Comparison of ENCODE assay signal across 12 cellular contexts in genomic region chr2:178271629-178272333, GRCh38.
A peak's percentile ranks its signal among the peaks of the same experiment; 100 is the strongest.
DNase-seq lines count a peak whose midpoint lies in the region; ATAC-seq and TF ChIP-seq lines count a peak whose summit lies in the region.
"Had no signal": no experiment of that assay in that cellular context is flagged by ENCODE, and none has a peak within 500 bp of the region (broad histone marks: within the 10 kb centered on the region; RNA-seq: fewer than 3 reads in every experiment).

No MANE protein-coding gene starts in this region.

- H3K27ac Mint-ChIP-seq in activated naive CD4-positive, alpha-beta T cell treated with anti-CD3 and anti-CD28 coated beads for 36 hours: no peak overlapping the region
- H3K27ac Mint-ChIP-seq: activated CD4-positive, alpha-beta memory T cell treated with anti-CD3 and anti-CD28 coated beads, Interleukin-2, amount 10 ng/mL, durations not matched to agents 7 days and 5 days; CD4-positive, CD25-positive, alpha-beta regulatory T cell had no signal

- H3K27ac ChIP-seq in breast epithelium (peak overlapping the region in 1 of 2 donors; percentile 48), heart right ventricle (peak overlapping the region in 8 of 10 donors; percentile 17 to 82 (median 74))

- H3K9me3 Mint-ChIP-seq in activated naive CD4-positive, alpha-beta T cell treated with anti-CD3 and anti-CD28 coated beads for 36 hours: no peaks in the 10 kb centered on the region
- H3K9me3 Mint-ChIP-seq: activated CD4-positive, alpha-beta memory T cell treated with anti-CD3 and anti-CD28 coated beads, Interleukin-2, amount 10 ng/mL, durations not matched to agents 7 days and 5 days had no signal

- H3K27me3 ChIP-seq in breast epithelium: no peaks in the 10 kb centered on the region
- H3K27me3 ChIP-seq in heart right ventricle: no peaks in the 10 kb centered on the region

- TF ChIP-seq POLR2A in breast epithelium (IDR thresholded peaks at IDR 0.05): no peak

- CTCF ChIA-PET in activated naive CD4-positive, alpha-beta T cell treated with anti-CD3 and anti-CD28 coated beads for 36 hours (lab: Charles Lee): interaction anchor here (1.0 kb wide), 1 partner anchor 160 kb away, joined by 3 read pairs; no protein-coding TSS in a partner anchor

- H3K4me3 ChIP-seq in breast epithelium: no peak overlapping the region
- no peak overlapping the region for H3K4me3 ChIP-seq in heart right ventricle

- H3K4me1 ChIP-seq in breast epithelium: no peaks in the 10 kb centered on the region
- peaks cover 0 to 33% (median 7%) of the 10 kb centered on the region in 9 donors for H3K4me1 ChIP-seq in heart right ventricle

- no peaks in the 10 kb centered on the region for H3K4me1 Mint-ChIP-seq in activated naive CD4-positive, alpha-beta T cell treated with anti-CD3 and anti-CD28 coated beads for 36 hours (ENCODE audit: low read depth)
- H3K4me1 Mint-ChIP-seq: activated CD4-positive, alpha-beta memory T cell treated with anti-CD3 and anti-CD28 coated beads, Interleukin-2, amount 10 ng/mL, durations not matched to agents 7 days and 5 days; CD4-positive, CD25-positive, alpha-beta regulatory T cell had no signal

- TF ChIP-seq CTCF in breast epithelium (IDR thresholded peaks at IDR 0.05) (no peak), heart right ventricle (IDR thresholded peaks at IDR 0.05) (no peak)

- 40 to 49% methylated on average over 3 of the region's 3 CpGs for WGBS in heart right ventricle, 2 donors

- H3K9me3 ChIP-seq in breast epithelium (no peaks in the 10 kb centered on the region), heart right ventricle (no peaks in the 10 kb centered on the region)

- no peaks in the 10 kb centered on the region for H3K36me3 Mint-ChIP-seq in activated naive CD4-positive, alpha-beta T cell treated with anti-CD3 and anti-CD28 coated beads for 36 hours (ENCODE audit: low read depth)
- H3K36me3 Mint-ChIP-seq: CD4-positive, CD25-positive, alpha-beta regulatory T cell had no signal

- DNase-seq in GM03348 (ENCODE audit: low spot score) (peak; percentile 66), breast epithelium (ENCODE audit: low spot score in 2 of 2) (peak; percentile 57 to 83), heart right ventricle (peak; percentile 74 to 83), sciatic nerve (ENCODE audit: low spot score) (peak; percentile 81), NCI-H1048 (lab: John Stamatoyannopoulos, UW) (no peak)
- DNase-seq in activated naive CD4-positive, alpha-beta T cell treated with anti-CD3 and anti-CD28 coated beads for 36 hours: no peak
- DNase-seq: activated CD4-positive, alpha-beta memory T cell treated with anti-CD3 and anti-CD28 coated beads, Interleukin-2, amount 10 ng/mL, durations not matched to agents 7 days and 5 days; CD4-positive, CD25-positive, alpha-beta regulatory T cell; NCI-H510A; stimulated activated naive CD4-positive, alpha-beta T cell treated with Interleukin-2 at 50 U/mL for 16 hours had no signal

- H3K27me3 Mint-ChIP-seq in activated naive CD4-positive, alpha-beta T cell treated with anti-CD3 and anti-CD28 coated beads for 36 hours (ENCODE audit: low read depth): no peaks in the 10 kb centered on the region

- intact Hi-C loops in breast epithelium (cut with DNase I; ENCODE audit: low total_unique reads) (no loop called here), heart right ventricle (cut with DNase I) (loop anchor here in 6 of 10 donors (2.0 to 10.0 kb wide), 4 partner anchors 77 to 137 kb away; partner anchors contain the start of gene OSBPL6 (in 5 of the 6)), sciatic nerve (cut with DNase I) (no loop called here)
- intact Hi-C loops in activated naive CD4-positive, alpha-beta T cell treated with anti-CD3 and anti-CD28 coated beads for 36 hours (cut with micrococcal nuclease): no loop called here

- H3K4me3 Mint-ChIP-seq in activated naive CD4-positive, alpha-beta T cell treated with anti-CD3 and anti-CD28 coated beads for 36 hours: no peak overlapping the region
- H3K4me3 Mint-ChIP-seq: activated CD4-positive, alpha-beta memory T cell treated with anti-CD3 and anti-CD28 coated beads, Interleukin-2, amount 10 ng/mL, durations not matched to agents 7 days and 5 days; CD4-positive, CD25-positive, alpha-beta regulatory T cell had no signal

- ATAC-seq in heart right ventricle: peak; percentile 85 to 97 (median 94)
- ATAC-seq in sciatic nerve: peak; percentile 92
- no peak for ATAC-seq in GM21619 (IDR thresholded peaks at IDR 0.05; ENCODE audit: unreplicated experiment)
- no peak for ATAC-seq in HG02623 (IDR thresholded peaks at IDR 0.05; ENCODE audit: unreplicated experiment)

- H3K36me3 ChIP-seq in breast epithelium (no peaks in the 10 kb centered on the region), heart right ventricle (no peaks in the 10 kb centered on the region)

Comparison
In these comparisons a context has a peak if more than half of its experiments do, and no peak if none do; other contexts are left out.
1. DNase-seq: peak in GM03348 (single experiment), breast epithelium (2 of 2), heart right ventricle (2 of 2) and sciatic nerve (single experiment); none in NCI-H1048 (single experiment) and activated naive CD4-positive, alpha-beta T cell treated with anti-CD3 and anti-CD28 coated beads for 36 hours (single experiment).
2. ATAC-seq: peak in heart right ventricle (8 of 8) and sciatic nerve (single experiment); none in GM21619 (single experiment) and HG02623 (single experiment).
3. intact Hi-C loops: an anchor here in heart right ventricle (2.0 to 10.0 kb wide); none called in breast epithelium, sciatic nerve and activated naive CD4-positive, alpha-beta T cell treated with anti-CD3 and anti-CD28 coated beads for 36 hours.